Comparison of ENCODE assay signal across 27 cellular contexts in the genomic region with DNA sequence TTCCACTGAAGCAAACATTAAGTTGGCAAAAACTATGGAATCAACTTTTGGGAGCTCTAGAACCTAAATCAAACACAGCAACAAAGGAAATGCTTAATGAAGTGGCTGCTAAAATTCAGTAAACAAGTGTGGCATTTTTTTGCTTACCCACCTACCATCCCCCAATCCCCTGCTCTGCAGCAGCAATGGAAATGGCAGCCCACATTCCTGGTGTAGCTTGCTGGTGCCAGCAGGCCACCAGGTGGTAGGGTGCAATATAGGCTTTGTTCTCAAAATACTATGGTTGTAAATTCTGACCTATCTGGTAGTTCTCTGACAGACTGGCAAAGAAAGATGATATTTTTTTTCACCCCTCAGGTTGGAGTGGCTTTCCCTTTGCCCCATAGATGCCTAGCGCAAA. TPM values are rescaled to one million over a fixed set of nuclear protein-coding genes. Genes with fewer than 3 reads are reported as not detected.
DNase-seq lines count a peak whose midpoint lies in the region; ATAC-seq, FAIRE-seq and TF ChIP-seq lines count a peak whose summit lies in the region.
"Had no signal": no experiment of that assay in that cellular context is flagged by ENCODE, and none has a peak within 500 bp of the region (broad histone marks: within the 10 kb centered on the region; RNA-seq: fewer than 3 reads in every experiment).

No MANE protein-coding gene starts in this region.

- no peaks in the 10 kb centered on the region for H3K27me3 ChIP-seq in DND-41 (ENCODE audit: insufficient read depth, low read length, poor library complexity)
- H3K27me3 ChIP-seq in H1 (replicated peaks in 1 of 4; ENCODE audit: control insufficient read depth in 3 of 4, extremely low read depth in 1 of 4, insufficient read depth in 3 of 4, low read length in 3 of 4) = no peaks in the 10 kb centered on the region
- H3K27me3 ChIP-seq: adrenal gland, tibial nerve had no signal

- H3K9ac ChIP-seq in DND-41 (ENCODE audit: low read depth, low read length) (no peak overlapping the region), H1 (replicated peaks in 1 of 4; ENCODE audit: extremely low read depth in 1 of 4, low read depth in 3 of 4, low read length in 3 of 4) (no peak overlapping the region)

- peak overlapping the region; percentile 52; the same call in 1 of the 2 replicates for H2BK5ac ChIP-seq in H1 (ENCODE audit: low read depth, low read length)

- H3K36me3 ChIP-seq in DND-41 (ENCODE audit: insufficient read depth, low read length) (no peaks in the 10 kb centered on the region), H1 (ENCODE audit: control insufficient read depth in 2 of 4, insufficient read depth in 4 of 4, low read length in 3 of 4) (no peaks in the 10 kb centered on the region)
- H3K36me3 ChIP-seq: adrenal gland, heart right ventricle, neutrophil, SJSA1, tibial nerve had no signal

- H3K4me1 ChIP-seq in DND-41 (ENCODE audit: insufficient read depth, low read length) (no peaks in the 10 kb centered on the region), H1 (replicated peaks in 1 of 4; ENCODE audit: control insufficient read depth in 3 of 4, insufficient read depth in 4 of 4, low read length in 3 of 4) (peaks cover 0 to 2% (median under 1%) of the 10 kb centered on the region in 4 experiments; a peak in 1 of 7 replicates)
- H3K4me1 ChIP-seq: adrenal gland, heart right ventricle, SJSA1, tibial nerve had no signal

- no peak overlapping the region for H3K23ac ChIP-seq in H1 (ENCODE audit: insufficient read length)

- H4K5ac ChIP-seq in H1 (ENCODE audit: insufficient read length, low read depth, low read length) = no peak overlapping the region

- DNase-seq in DND-41 (no peak), NCI-H2107 treated with DMSO at 0.1 percent for 48 hours (lab: John Stamatoyannopoulos, UW; ENCODE audit: unreplicated experiment) (peak; percentile 40), H1 (ENCODE audit: low read depth in 1 of 2, low spot score in 2 of 2) (no peak), NCI-H1092 (lab: John Stamatoyannopoulos, UW) (no peak), endothelial cell (ENCODE audit: low spot score) (no peak)
- DNase-seq: activated CD4-positive, alpha-beta memory T cell treated with anti-CD3 and anti-CD28 coated beads, Interleukin-2, amount 10 ng/mL, durations not matched to agents 7 days and 5 days; activated CD4-positive, CD25-positive, alpha-beta regulatory T cell; adrenal gland; CD8-positive, alpha-beta T cell; EL; heart right ventricle; kidney; NCI-H1930; NCI-H526 treated with DMSO at 0.1 percent for 48 hours; PC-9; stimulated activated CD4-positive, alpha-beta T cell treated with anti-CD3 and anti-CD28 coated beads, Interleukin-4, amount 100 ng/mL, for 1 hour; T-helper 9 cell had no signal

- no peaks in the 10 kb centered on the region for H3K4me1 Mint-ChIP-seq in endothelial cell (ENCODE audit: unreplicated experiment)
- H3K4me1 Mint-ChIP-seq: activated CD4-positive, alpha-beta memory T cell treated with anti-CD3 and anti-CD28 coated beads, Interleukin-2, amount 10 ng/mL, durations not matched to agents 7 days and 5 days had no signal

- H3K4me3 ChIP-seq in DND-41 (ENCODE audit: low read depth in 1 of 2, low read length in 2 of 2) (no peak overlapping the region), H1 (ENCODE audit: extremely low read depth in 1 of 4, insufficient read depth in 2 of 4, low read depth in 3 of 4, low read length in 4 of 4) (no peak overlapping the region)
- H3K4me3 ChIP-seq: adrenal gland, heart right ventricle, lung, PC-9, SJSA1, smooth muscle cell, tibial nerve had no signal

- no peak overlapping the region for H2AFZ ChIP-seq in DND-41 (ENCODE audit: low read depth, low read length)
- H2AFZ ChIP-seq in H1 (ENCODE audit: low read length) = peak overlapping the region; percentile 99
- H2AFZ ChIP-seq: PC-9 had no signal

- H2BK12ac ChIP-seq in H1 (ENCODE audit: low read depth, low read length) = peak overlapping the region; percentile 75; the same call in 1 of the 2 replicates

- POLR2A ChIA-PET in H1 (lab: Charles Lee; ENCODE audit: partially characterized antibody) = interaction anchor here (0.7 to 1.3 kb wide), 3 partner anchors 9 to 45 kb away, joined by 3 read pairs; no protein-coding TSS in a partner anchor

- no peak overlapping the region for H3K56ac ChIP-seq in H1 (replicated peaks; ENCODE audit: insufficient read length, low read depth, low read length)

- CTCF ChIA-PET in H1 (lab: Charles Lee; ENCODE audit: partially characterized antibody) = interaction anchor here (0.8 to 2.6 kb wide), 4 partner anchors 9 to 369 kb away, joined by 3 to 7 read pairs (median 6); no protein-coding TSS in a partner anchor

- H3K9me3 ChIP-seq in DND-41 (ENCODE audit: insufficient read depth, low read length, severe bottlenecking) = no peaks in the 10 kb centered on the region
- peaks cover 0 to 9% of the 10 kb centered on the region in 2 experiments; a peak in 2 of 4 replicates for H3K9me3 ChIP-seq in H1 (ENCODE audit: insufficient read depth in 2 of 2, low read depth in 1 of 2, low read length in 1 of 2)
- H3K9me3 ChIP-seq: adrenal gland, neutrophil, SJSA1 had no signal

- H4K20me1 ChIP-seq in DND-41 (ENCODE audit: insufficient read depth, low read length) (no peaks in the 10 kb centered on the region), H1 (replicated peaks in 1 of 2; ENCODE audit: control insufficient read depth in 1 of 2, insufficient read depth in 2 of 2, low read length in 2 of 2) (no peaks in the 10 kb centered on the region)

- H3K18ac ChIP-seq in H1 (ENCODE audit: extremely low read depth, low read length) = no peak overlapping the region

- no peak overlapping the region for H4K8ac ChIP-seq in H1 (ENCODE audit: extremely low read depth, insufficient read depth, low read length)

- H3K4me2 ChIP-seq in DND-41 (ENCODE audit: insufficient read depth, low read length) (no peak overlapping the region), H1 (ENCODE audit: insufficient read depth in 1 of 2, low read depth in 2 of 2, low read length in 2 of 2) (no peak overlapping the region)
- H3K4me2 ChIP-seq: PC-9, smooth muscle cell had no signal

- H3K27me3 Mint-ChIP-seq in endothelial cell (ENCODE audit: unreplicated experiment) = no peaks in the 10 kb centered on the region

- 82% methylated on average over 1 of the region's 1 CpG; no CpG with 5 or more reads in 1 of the 2 experiments for WGBS in H1 (ENCODE audit: extremely low coverage in 1 of 2, insufficient coverage in 1 of 2, insufficient read length in 1 of 2, insufficient replicate concordance in 2 of 2, low coverage in 1 of 2, low lambda C conversion rate in 2 of 2, missing lambda C conversion rate in 1 of 2), 2 experiments

- no peak overlapping the region for H3K4me3 Mint-ChIP-seq in endothelial cell (ENCODE audit: unreplicated experiment)
- H3K4me3 Mint-ChIP-seq: activated CD4-positive, alpha-beta memory T cell treated with anti-CD3 and anti-CD28 coated beads, Interleukin-2, amount 10 ng/mL, durations not matched to agents 7 days and 5 days; CD8-positive, alpha-beta T cell; dendritic cell treated with granulocyte-macrophage colony-stimulating factor and Interleukin-4, amounts not matched to agents 40 ng/mL and 50 ng/mL, for 4 days; stimulated activated naive CD8-positive, alpha-beta T cell treated with anti-CD3 and anti-CD28 coated beads, Interleukin-15, Interleukin-2, amounts not matched to agents 100 ng/mL and 50 ng/mL, for 24 hours had no signal

- no peak for ATAC-seq in DND-41 (ENCODE audit: insufficient read depth, low read depth)
- ATAC-seq in HG02970 (IDR thresholded peaks at IDR 0.05; ENCODE audit: low FRiP score, unreplicated experiment) = no peak
- no peak for ATAC-seq in GM21825 (IDR thresholded peaks at IDR 0.05; ENCODE audit: unreplicated experiment)
- ATAC-seq: CD8-positive, alpha-beta T cell; heart right ventricle had no signal

- 0 out of 2 replicates have a peak overlapping the region, but pooled peaks have one; percentile 44 for H2BK20ac ChIP-seq in H1 (ENCODE audit: low read length)

- no peak overlapping the region for H3K14ac ChIP-seq in H1 (ENCODE audit: insufficient read length)

- H3K36me3 Mint-ChIP-seq in endothelial cell (ENCODE audit: low read depth, unreplicated experiment) = peaks cover 3% of the 10 kb centered on the region

- no peak overlapping the region for H2BK15ac ChIP-seq in H1 (ENCODE audit: low read length)

- peak; percentile 43 to 61 for TF ChIP-seq RAD21 in H1 (IDR thresholded peaks at IDR 0.05 in 1 of 2, conservative IDR thresholded peaks at IDR 0.05 in 1 of 2; ENCODE audit: low read depth in 2 of 2, low read length in 2 of 2)

- no peak overlapping the region for H3K4ac ChIP-seq in H1 (replicated peaks; ENCODE audit: insufficient read length, low read depth, low read length)

- TF ChIP-seq POLR2A in H1 (IDR thresholded peaks at IDR 0.05; ENCODE audit: control extremely low read depth in 1 of 2, low read depth in 2 of 2, low read length in 2 of 2) = no peak

- no peaks in the 10 kb centered on the region for H3K79me2 ChIP-seq in DND-41 (ENCODE audit: insufficient read depth, low read length)
- H3K79me2 ChIP-seq in H1 (ENCODE audit: control insufficient read depth in 1 of 2, insufficient read depth in 2 of 2, low read length in 2 of 2) = no peaks in the 10 kb centered on the region

- no peak overlapping the region for H2AK5ac ChIP-seq in H1 (ENCODE audit: low read depth, low read length)

- no peak overlapping the region for H2BK120ac ChIP-seq in H1 (replicated peaks; ENCODE audit: low read depth, low read length)

- peak; percentile 19; the same call in 1 of the 2 replicates for TF ChIP-seq CTCF in 22Rv1 (IDR thresholded peaks at IDR 0.05)
- peak; percentile 20 for TF ChIP-seq CTCF in DND-41 (IDR thresholded peaks at IDR 0.05; ENCODE audit: borderline replicate concordance, extremely low read depth, low read length, poor library complexity, severe bottlenecking)
- TF ChIP-seq CTCF in H1 (IDR thresholded peaks at IDR 0.05; ENCODE audit: control extremely low read depth in 1 of 3, insufficient read depth in 1 of 3, low read depth in 1 of 3, low read length in 3 of 3) = peak; percentile 31 to 39 (median 33)
- no peak for TF ChIP-seq CTCF in endothelial cell (IDR thresholded peaks at IDR 0.05; ENCODE audit: unreplicated experiment)

- no peaks in the 10 kb centered on the region for H3K9me3 Mint-ChIP-seq in endothelial cell (ENCODE audit: unreplicated experiment)
- H3K9me3 Mint-ChIP-seq: dendritic cell treated with granulocyte-macrophage colony-stimulating factor and Interleukin-4, amounts not matched to agents 40 ng/mL and 50 ng/mL, for 4 days; stimulated activated naive CD8-positive, alpha-beta T cell treated with anti-CD3 and anti-CD28 coated beads, Interleukin-15, Interleukin-2, amounts not matched to agents 100 ng/mL and 50 ng/mL, for 24 hours had no signal

- TF ChIP-seq EP300 in H1 (IDR thresholded peaks at IDR 0.05; ENCODE audit: borderline replicate concordance in 1 of 2, low read depth in 2 of 2, low read length in 2 of 2) = 0 out of 3 replicates have a peak, but pooled peaks of 1 of the 2 experiments have one; percentile 23

- no peaks in the 10 kb centered on the region for H3K79me1 ChIP-seq in H1 (ENCODE audit: low read depth, low read length)

- H3K27ac Mint-ChIP-seq in endothelial cell (ENCODE audit: unreplicated experiment) = no peak overlapping the region
- H3K27ac Mint-ChIP-seq: activated CD4-positive, alpha-beta memory T cell treated with anti-CD3 and anti-CD28 coated beads, Interleukin-2, amount 10 ng/mL, durations not matched to agents 7 days and 5 days; CD8-positive, alpha-beta T cell; dendritic cell treated with granulocyte-macrophage colony-stimulating factor and Interleukin-4, amounts not matched to agents 40 ng/mL and 50 ng/mL, for 4 days; stimulated activated naive CD8-positive, alpha-beta T cell treated with anti-CD3 and anti-CD28 coated beads, Interleukin-15, Interleukin-2, amounts not matched to agents 100 ng/mL and 50 ng/mL, for 24 hours had no signal

- H4K91ac ChIP-seq in H1 (replicated peaks; ENCODE audit: insufficient read length, low read length) = no peak overlapping the region

- H3K27ac ChIP-seq in 22Rv1 = no peak overlapping the region
- no peak overlapping the region for H3K27ac ChIP-seq in DND-41 (ENCODE audit: low read length)
- no peak overlapping the region for H3K27ac ChIP-seq in H1 (ENCODE audit: low read depth, low read length)
- H3K27ac ChIP-seq: adrenal gland, heart right ventricle, neutrophil, PC-9, SJSA1, tibial nerve had no signal

- H3K23me2 ChIP-seq in H1 (ENCODE audit: low read depth, low read length) = no peaks in the 10 kb centered on the region

- FAIRE-seq in H1 (lab: Jason Lieb, UNC) = peak; percentile 57
- FAIRE-seq: kidney had no signal

RNA-seq across cellular contexts. Expression of a gene that starts 42.8 kb away (rescaled TPM):
- not detected in 2 replicates for total RNA-seq in H1 (2021; fragmentation: NEBNext Ultra II Directional; extraction: Animal tissue kit (Norgen Biotek cat#: 25700))
- not detected in 2 replicates for polyA plus RNA-seq in H1 (2011; rRNA removed)
- not detected for polyA plus RNA-seq in H1 (2011; cell fraction: cytosol; rRNA removed)
- not detected for polyA plus RNA-seq in H1 (2011; cell fraction: nucleus; rRNA removed)
- polyA plus RNA-seq in H1 (2012, experiment 1 of 2) = not detected in 4 replicates
- not detected for polyA plus RNA-seq in H1 (2012, experiment 2 of 2)
- polyA plus RNA-seq in H1 (2013, experiment 1 of 2) = not detected
- polyA plus RNA-seq in H1 (2013, experiment 2 of 2) = not detected
- polyA minus RNA-seq in H1 (2011; rRNA and poly(A)+ RNA removed) = 0.29 TPM in 1 of 2 replicates, not detected in the other
- not detected for polyA minus RNA-seq in H1 (2011; cell fraction: cytosol; rRNA and poly(A)+ RNA removed)
- not detected for polyA minus RNA-seq in H1 (2011; cell fraction: nucleus; rRNA and poly(A)+ RNA removed)
- not detected for total RNA-seq in endothelial cell (ENCODE audit: unreplicated experiment)
- total RNA-seq: activated CD4-positive, alpha-beta memory T cell treated with anti-CD3 and anti-CD28 coated beads, Interleukin-2, amount 10 ng/mL, durations not matched to agents 7 days and 5 days; adrenal gland; CD8-positive, alpha-beta T cell; heart right ventricle; kidney; lung; PC-9; SJSA1; smooth muscle cell had no signal
- polyA plus RNA-seq: adrenal gland, lung, smooth muscle cell had no signal
